ENCODE assay signal across 1 cellular context in the genomic region with DNA sequence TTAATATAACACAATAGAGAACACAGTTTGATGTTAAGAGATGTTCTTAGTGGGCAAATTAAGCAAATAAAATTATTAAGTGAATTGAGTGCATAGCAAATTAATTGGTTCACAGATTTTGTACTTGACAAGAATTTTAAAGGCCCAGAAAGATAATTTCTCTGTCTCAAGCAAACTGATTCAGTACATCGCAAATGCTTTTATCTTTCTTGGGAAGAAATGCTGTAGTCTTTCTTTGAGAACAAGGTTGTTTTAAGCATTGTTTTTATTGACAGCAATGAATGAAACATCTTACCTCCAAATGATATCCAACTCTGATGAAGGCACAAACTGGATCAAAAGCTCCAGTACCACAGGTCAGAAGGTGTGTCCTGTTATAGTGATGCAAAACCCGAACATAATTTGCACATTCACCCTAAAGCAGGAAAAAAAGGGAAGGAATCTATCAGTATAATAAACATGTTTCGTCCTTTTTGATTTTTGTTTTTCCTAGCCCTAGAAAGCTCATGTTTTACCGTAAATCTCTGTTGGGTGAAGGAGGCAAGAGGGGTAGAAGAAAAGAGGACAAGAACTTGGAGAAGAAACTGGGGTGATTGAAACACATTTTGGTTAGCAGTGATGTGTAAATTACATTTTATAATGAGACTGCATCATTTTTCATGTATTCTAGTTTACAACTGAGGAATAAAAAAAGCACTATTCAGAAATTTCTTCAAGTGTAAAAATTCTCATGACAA.
TF ChIP-seq lines count a peak whose summit lies in the region.

No MANE protein-coding gene starts in this region.

TF ChIP-seq in A549, 52 proteins besides CTCF, POLR2A, EP300 and RAD21:
- no peak for TF ChIP-seq GATA3 (IDR thresholded peaks at IDR 0.05; ENCODE audit: borderline replicate concordance)
- TF ChIP-seq, protein P1, sequence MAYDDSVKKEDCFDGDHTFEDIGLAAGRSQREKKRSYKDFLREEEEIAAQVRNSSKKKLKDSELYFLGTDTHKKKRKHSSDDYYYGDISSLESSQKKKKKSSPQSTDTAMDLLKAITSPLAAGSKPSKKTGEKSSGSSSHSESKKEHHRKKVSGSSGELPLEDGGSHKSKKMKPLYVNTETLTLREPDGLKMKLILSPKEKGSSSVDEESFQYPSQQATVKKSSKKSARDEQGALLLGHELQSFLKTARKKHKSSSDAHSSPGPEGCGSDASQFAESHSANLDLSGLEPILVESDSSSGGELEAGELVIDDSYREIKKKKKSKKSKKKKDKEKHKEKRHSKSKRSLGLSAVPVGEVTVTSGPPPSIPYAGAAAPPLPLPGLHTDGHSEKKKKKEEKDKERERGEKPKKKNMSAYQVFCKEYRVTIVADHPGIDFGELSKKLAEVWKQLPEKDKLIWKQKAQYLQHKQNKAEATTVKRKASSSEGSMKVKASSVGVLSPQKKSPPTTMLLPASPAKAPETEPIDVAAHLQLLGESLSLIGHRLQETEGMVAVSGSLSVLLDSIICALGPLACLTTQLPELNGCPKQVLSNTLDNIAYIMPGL (CRISPR knock-in tag; IDR thresholded peaks at IDR 0.05; ENCODE audit: borderline replicate concordance) = no peak
- TF ChIP-seq MAFK (IDR thresholded peaks at IDR 0.05; ENCODE audit: partially characterized antibody) = no peak
- no peak for TF ChIP-seq CBX8 (IDR thresholded peaks at IDR 0.05)
- no peak for TF ChIP-seq ZSCAN20 (CRISPR knock-in tag; IDR thresholded peaks at IDR 0.05)
- no peak for TF ChIP-seq EHMT2 (IDR thresholded peaks at IDR 0.05; ENCODE audit: low read depth)
- TF ChIP-seq KDM1A (IDR thresholded peaks at IDR 0.05; ENCODE audit: low read depth) = no peak
- TF ChIP-seq SMC3 (IDR thresholded peaks at IDR 0.05) = no peak
- TF ChIP-seq NFE2L2 (conservative IDR thresholded peaks at IDR 0.05; ENCODE audit: low read length) = no peak
- no peak for TF ChIP-seq EHF (CRISPR knock-in tag; IDR thresholded peaks at IDR 0.05)
- TF ChIP-seq, protein P2, sequence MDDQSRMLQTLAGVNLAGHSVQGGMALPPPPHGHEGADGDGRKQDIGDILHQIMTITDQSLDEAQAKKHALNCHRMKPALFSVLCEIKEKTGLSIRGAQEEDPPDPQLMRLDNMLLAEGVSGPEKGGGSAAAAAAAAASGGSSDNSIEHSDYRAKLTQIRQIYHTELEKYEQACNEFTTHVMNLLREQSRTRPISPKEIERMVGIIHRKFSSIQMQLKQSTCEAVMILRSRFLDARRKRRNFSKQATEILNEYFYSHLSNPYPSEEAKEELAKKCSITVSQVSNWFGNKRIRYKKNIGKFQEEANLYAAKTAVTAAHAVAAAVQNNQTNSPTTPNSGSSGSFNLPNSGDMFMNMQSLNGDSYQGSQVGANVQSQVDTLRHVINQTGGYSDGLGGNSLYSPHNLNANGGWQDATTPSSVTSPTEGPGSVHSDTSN (IDR thresholded peaks at IDR 0.05) = no peak
- TF ChIP-seq FOSL2 (IDR thresholded peaks at IDR 0.05) = no peak
- no peak for TF ChIP-seq FOSL2 (CRISPR knock-in tag; IDR thresholded peaks at IDR 0.05)
- TF ChIP-seq, protein P3, sequence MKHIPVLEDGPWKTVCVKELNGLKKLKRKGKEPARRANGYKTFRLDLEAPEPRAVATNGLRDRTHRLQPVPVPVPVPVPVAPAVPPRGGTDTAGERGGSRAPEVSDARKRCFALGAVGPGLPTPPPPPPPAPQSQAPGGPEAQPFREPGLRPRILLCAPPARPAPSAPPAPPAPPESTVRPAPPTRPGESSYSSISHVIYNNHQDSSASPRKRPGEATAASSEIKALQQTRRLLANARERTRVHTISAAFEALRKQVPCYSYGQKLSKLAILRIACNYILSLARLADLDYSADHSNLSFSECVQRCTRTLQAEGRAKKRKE (CRISPR knock-in tag; IDR thresholded peaks at IDR 0.05; ENCODE audit: low read depth) = no peak
